Comparison of ENCODE assay signal across 1 cellular context in the genomic region with DNA sequence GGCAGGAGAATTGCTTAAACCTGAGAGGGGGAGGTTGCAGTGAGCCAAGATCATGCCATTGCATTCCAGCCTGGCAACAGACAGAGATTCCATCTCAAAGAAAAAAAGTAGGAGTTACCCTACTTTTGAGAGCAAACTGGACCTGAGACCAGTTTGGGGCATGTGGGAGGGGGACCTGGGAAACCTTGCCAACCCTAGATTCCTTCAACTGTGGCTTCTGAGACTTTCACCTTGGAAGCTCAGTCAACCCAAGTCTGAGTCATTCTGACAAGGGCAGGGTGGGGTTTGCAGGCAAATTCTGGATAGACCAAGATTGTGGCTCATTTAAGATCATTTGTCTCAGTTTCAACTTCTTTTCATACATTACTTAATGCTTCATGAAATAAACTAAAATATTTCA.
A peak's percentile ranks its signal among the peaks of the same experiment; 100 is the strongest.
TF ChIP-seq lines count a peak whose summit lies in the region.

No MANE protein-coding gene starts in this region.

TF ChIP-seq in GM12878, 131 proteins besides CTCF, POLR2A, EP300 and RAD21:
- TF ChIP-seq LARP7 (IDR thresholded peaks at IDR 0.05) (no peak), ETV6 (conservative IDR thresholded peaks at IDR 0.05 in 1 of 2, IDR thresholded peaks at IDR 0.05 in 1 of 2; ENCODE audit: borderline replicate concordance in 1 of 2, low read depth in 1 of 2) (no peak), ELK1 (IDR thresholded peaks at IDR 0.05; ENCODE audit: low read depth, low read length) (no peak), FOXK2 (IDR thresholded peaks at IDR 0.05) (no peak), SMAD1 (IDR thresholded peaks at IDR 0.05; ENCODE audit: low read depth, partially characterized antibody) (no peak), DPF2 (IDR thresholded peaks at IDR 0.05) (no peak), EED (IDR thresholded peaks at IDR 0.05; ENCODE audit: low read depth) (0 out of 2 replicates have a peak, but pooled peaks have one; percentile 41), RUNX3 (IDR thresholded peaks at IDR 0.05; ENCODE audit: low read length) (peak; percentile 47; the same call in 1 of the 2 replicates), RAD51 (IDR thresholded peaks at IDR 0.05) (no peak), JUNB (IDR thresholded peaks at IDR 0.05) (peak; percentile 36; the same call in 1 of the 2 replicates), ZNF217 (IDR thresholded peaks at IDR 0.05) (no peak), SUPT20H (IDR thresholded peaks at IDR 0.05; ENCODE audit: borderline replicate concordance, control insufficient read depth, low read depth, low read length) (no peak), ZNF274 (IDR thresholded peaks at IDR 0.05; ENCODE audit: insufficient read depth, insufficient read length) (no peak), PML (IDR thresholded peaks at IDR 0.05; ENCODE audit: low read length) (no peak), JUND (IDR thresholded peaks at IDR 0.05; ENCODE audit: low read depth, low read length) (no peak), HDGF (IDR thresholded peaks at IDR 0.05) (no peak), ZZZ3 (IDR thresholded peaks at IDR 0.05; ENCODE audit: control insufficient read depth, insufficient read length, low read depth) (no peak), NFIC (IDR thresholded peaks at IDR 0.05; ENCODE audit: low read depth, low read length) (no peak), SMAD5 (IDR thresholded peaks at IDR 0.05; ENCODE audit: low read depth) (no peak), KDM1A (IDR thresholded peaks at IDR 0.05; ENCODE audit: borderline replicate concordance) (no peak), HCFC1 (IDR thresholded peaks at IDR 0.05; ENCODE audit: low read length) (no peak), ZNF687 (IDR thresholded peaks at IDR 0.05) (no peak)
- TF ChIP-seq, protein P1, sequence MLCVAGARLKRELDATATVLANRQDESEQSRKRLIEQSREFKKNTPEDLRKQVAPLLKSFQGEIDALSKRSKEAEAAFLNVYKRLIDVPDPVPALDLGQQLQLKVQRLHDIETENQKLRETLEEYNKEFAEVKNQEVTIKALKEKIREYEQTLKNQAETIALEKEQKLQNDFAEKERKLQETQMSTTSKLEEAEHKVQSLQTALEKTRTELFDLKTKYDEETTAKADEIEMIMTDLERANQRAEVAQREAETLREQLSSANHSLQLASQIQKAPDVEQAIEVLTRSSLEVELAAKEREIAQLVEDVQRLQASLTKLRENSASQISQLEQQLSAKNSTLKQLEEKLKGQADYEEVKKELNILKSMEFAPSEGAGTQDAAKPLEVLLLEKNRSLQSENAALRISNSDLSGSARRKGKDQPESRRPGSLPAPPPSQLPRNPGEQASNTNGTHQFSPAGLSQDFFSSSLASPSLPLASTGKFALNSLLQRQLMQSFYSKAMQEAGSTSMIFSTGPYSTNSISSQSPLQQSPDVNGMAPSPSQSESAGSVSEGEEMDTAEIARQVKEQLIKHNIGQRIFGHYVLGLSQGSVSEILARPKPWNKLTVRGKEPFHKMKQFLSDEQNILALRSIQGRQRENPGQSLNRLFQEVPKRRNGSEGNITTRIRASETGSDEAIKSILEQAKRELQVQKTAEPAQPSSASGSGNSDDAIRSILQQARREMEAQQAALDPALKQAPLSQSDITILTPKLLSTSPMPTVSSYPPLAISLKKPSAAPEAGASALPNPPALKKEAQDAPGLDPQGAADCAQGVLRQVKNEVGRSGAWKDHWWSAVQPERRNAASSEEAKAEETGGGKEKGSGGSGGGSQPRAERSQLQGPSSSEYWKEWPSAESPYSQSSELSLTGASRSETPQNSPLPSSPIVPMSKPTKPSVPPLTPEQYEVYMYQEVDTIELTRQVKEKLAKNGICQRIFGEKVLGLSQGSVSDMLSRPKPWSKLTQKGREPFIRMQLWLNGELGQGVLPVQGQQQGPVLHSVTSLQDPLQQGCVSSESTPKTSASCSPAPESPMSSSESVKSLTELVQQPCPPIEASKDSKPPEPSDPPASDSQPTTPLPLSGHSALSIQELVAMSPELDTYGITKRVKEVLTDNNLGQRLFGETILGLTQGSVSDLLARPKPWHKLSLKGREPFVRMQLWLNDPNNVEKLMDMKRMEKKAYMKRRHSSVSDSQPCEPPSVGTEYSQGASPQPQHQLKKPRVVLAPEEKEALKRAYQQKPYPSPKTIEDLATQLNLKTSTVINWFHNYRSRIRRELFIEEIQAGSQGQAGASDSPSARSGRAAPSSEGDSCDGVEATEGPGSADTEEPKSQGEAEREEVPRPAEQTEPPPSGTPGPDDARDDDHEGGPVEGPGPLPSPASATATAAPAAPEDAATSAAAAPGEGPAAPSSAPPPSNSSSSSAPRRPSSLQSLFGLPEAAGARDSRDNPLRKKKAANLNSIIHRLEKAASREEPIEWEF (IDR thresholded peaks at IDR 0.05; ENCODE audit: insufficient replicate concordance, low read depth, low read length), result no peak
- TF ChIP-seq, protein P2, sequence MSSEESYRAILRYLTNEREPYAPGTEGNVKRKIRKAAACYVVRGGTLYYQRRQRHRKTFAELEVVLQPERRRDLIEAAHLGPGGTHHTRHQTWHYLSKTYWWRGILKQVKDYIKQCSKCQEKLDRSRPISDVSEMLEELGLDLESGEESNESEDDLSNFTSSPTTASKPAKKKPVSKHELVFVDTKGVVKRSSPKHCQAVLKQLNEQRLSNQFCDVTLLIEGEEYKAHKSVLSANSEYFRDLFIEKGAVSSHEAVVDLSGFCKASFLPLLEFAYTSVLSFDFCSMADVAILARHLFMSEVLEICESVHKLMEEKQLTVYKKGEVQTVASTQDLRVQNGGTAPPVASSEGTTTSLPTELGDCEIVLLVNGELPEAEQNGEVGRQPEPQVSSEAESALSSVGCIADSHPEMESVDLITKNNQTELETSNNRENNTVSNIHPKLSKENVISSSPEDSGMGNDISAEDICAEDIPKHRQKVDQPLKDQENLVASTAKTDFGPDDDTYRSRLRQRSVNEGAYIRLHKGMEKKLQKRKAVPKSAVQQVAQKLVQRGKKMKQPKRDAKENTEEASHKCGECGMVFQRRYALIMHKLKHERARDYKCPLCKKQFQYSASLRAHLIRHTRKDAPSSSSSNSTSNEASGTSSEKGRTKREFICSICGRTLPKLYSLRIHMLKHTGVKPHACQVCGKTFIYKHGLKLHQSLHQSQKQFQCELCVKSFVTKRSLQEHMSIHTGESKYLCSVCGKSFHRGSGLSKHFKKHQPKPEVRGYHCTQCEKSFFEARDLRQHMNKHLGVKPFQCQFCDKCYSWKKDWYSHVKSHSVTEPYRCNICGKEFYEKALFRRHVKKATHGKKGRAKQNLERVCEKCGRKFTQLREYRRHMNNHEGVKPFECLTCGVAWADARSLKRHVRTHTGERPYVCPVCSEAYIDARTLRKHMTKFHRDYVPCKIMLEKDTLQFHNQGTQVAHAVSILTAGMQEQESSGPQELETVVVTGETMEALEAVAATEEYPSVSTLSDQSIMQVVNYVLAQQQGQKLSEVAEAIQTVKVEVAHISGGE (CRISPR knock-in tag; IDR thresholded peaks at IDR 0.05), result no peak
